ENCODE assay signal across 27 cellular contexts in genomic region chr13:77479326-77479725, GRCh38. TPM values are rescaled to one million over a fixed set of nuclear protein-coding genes. Genes with fewer than 3 reads are reported as not detected.
"Had no signal": no experiment of that assay in that cellular context is flagged by ENCODE, and none has a peak within 500 bp of the region (broad histone marks: within the 10 kb centered on the region; RNA-seq: fewer than 3 reads in every experiment).

No MANE protein-coding gene starts in this region.

- H3K79me2 ChIP-seq: hepatocyte, parathyroid adenoma had no signal

- H3K27me3 Mint-ChIP-seq: stimulated activated memory B cell treated with anti-CD40 and anti-IgM and Interleukin-4, amounts not matched to agents 10 μg/mL and 1 μg/mL and 100 μg/mL, for 72 hours had no signal

- H3K27ac Mint-ChIP-seq: activated CD4-positive, alpha-beta T cell treated with anti-CD3 and anti-CD28 coated beads, Interleukin-2, amount 10 ng/mL, durations not matched to agents 24 days and 14 days; activated naive CD8-positive, alpha-beta T cell treated with anti-CD3 and anti-CD28 coated beads, Interleukin-2, amount 50 U/mL, for 24 hours; activated T-helper 1 cell treated with anti-CD3 and anti-CD28 coated beads, Interleukin-12 subunit alpha, Interleukin-12 subunit beta, Interleukin-2, Interleukin-4 antibody, amounts not matched to agents 30 ng/mL and 10 ng/mL and 1 ng/mL, durations not matched to agents 14 hours and 24 hours and 36 hours had no signal

- ATAC-seq: activated naive CD8-positive, alpha-beta T cell treated with anti-CD3 and anti-CD28 coated beads, Interleukin-2, amount 50 U/mL, for 24 hours; body of pancreas; stimulated activated memory B cell treated with anti-CD40 and anti-IgM and Interleukin-4, amounts not matched to agents 10 μg/mL and 1 μg/mL and 100 μg/mL, for 72 hours had no signal

- DNase-seq: activated CD4-positive, alpha-beta memory T cell treated with anti-CD3 and anti-CD28 coated beads, Interleukin-2, amount 10 ng/mL, durations not matched to agents 7 days and 5 days; activated CD4-positive, alpha-beta T cell treated with anti-CD3 and anti-CD28 coated beads, Interleukin-2, amount 10 ng/mL, durations not matched to agents 24 days and 14 days; activated gamma-delta T cell; activated naive CD4-positive, alpha-beta T cell treated with anti-CD3 and anti-CD28 coated beads, Interleukin-2, amount 50 U/mL, for 16 hours; activated naive CD8-positive, alpha-beta T cell treated with anti-CD3 and anti-CD28 coated beads, Interleukin-2, amount 50 U/mL, for 24 hours; body of pancreas; foreskin fibroblast; kidney glomerular epithelial cell; left lung; nucleus accumbens; small intestine; stimulated activated CD4-positive, alpha-beta T cell treated with anti-CD3 and anti-CD28 coated beads, Interleukin-15, amount 100 ng/mL, for 24 hours; stomach; T1000; testis; trophoblast cell had no signal

- H3K9me3 ChIP-seq: body of pancreas, stomach, testis had no signal

- H3K4me1 ChIP-seq: body of pancreas, parathyroid adenoma, testis had no signal

- H3K36me3 ChIP-seq: left lung, stomach had no signal

- H3K36me3 Mint-ChIP-seq: mesothelial cell of epicardium; stimulated activated memory B cell treated with anti-CD40 and anti-IgM and Interleukin-4, amounts not matched to agents 10 μg/mL and 1 μg/mL and 100 μg/mL, for 72 hours had no signal

- H3K9me3 Mint-ChIP-seq: activated T-helper 1 cell treated with anti-CD3 and anti-CD28 coated beads, Interleukin-12 subunit alpha, Interleukin-12 subunit beta, Interleukin-2, Interleukin-4 antibody, amounts not matched to agents 30 ng/mL and 10 ng/mL and 1 ng/mL, durations not matched to agents 14 hours and 24 hours and 36 hours; stimulated activated memory B cell treated with anti-CD40 and anti-IgM and Interleukin-4, amounts not matched to agents 10 μg/mL and 1 μg/mL and 100 μg/mL, for 72 hours had no signal

- H3K9ac ChIP-seq: parathyroid adenoma had no signal

- H3K27ac ChIP-seq: hepatocyte, parathyroid adenoma, testis had no signal

- H3K27me3 ChIP-seq: body of pancreas, hepatocyte, left lung, stomach, testis had no signal

- H3K4me3 ChIP-seq: body of pancreas, hepatocyte, left lung, lung, stomach, testis had no signal

RNA-seq across cellular contexts. Expression of gene SCEL, which starts 56.2 kb away (rescaled TPM):
- total RNA-seq: activated CD4-positive, alpha-beta memory T cell treated with anti-CD3 and anti-CD28 coated beads, Interleukin-2, amount 10 ng/mL, durations not matched to agents 7 days and 5 days; activated CD4-positive, alpha-beta T cell treated with anti-CD3 and anti-CD28 coated beads, Interleukin-2, amount 10 ng/mL, durations not matched to agents 24 days and 14 days; activated T-helper 1 cell treated with anti-CD3 and anti-CD28 coated beads, Interleukin-12 subunit alpha, Interleukin-12 subunit beta, Interleukin-2, Interleukin-4 antibody, amounts not matched to agents 30 ng/mL and 10 ng/mL and 1 ng/mL, durations not matched to agents 14 hours and 24 hours and 36 hours; body of pancreas; cardiac septum; chondrocyte; fibroblast of lung; glomerular endothelial cell; mesothelial cell of epicardium; T-helper 1 cell treated with Interleukin-12 subunit alpha and Interleukin-12 subunit beta and Interleukin-4 antibody, amounts not matched to agents 30 ng/mL and 1 ng/mL, for 36 hours had no signal
- polyA plus RNA-seq: fibroblast of lung had no signal
